In the genomic region with DNA sequence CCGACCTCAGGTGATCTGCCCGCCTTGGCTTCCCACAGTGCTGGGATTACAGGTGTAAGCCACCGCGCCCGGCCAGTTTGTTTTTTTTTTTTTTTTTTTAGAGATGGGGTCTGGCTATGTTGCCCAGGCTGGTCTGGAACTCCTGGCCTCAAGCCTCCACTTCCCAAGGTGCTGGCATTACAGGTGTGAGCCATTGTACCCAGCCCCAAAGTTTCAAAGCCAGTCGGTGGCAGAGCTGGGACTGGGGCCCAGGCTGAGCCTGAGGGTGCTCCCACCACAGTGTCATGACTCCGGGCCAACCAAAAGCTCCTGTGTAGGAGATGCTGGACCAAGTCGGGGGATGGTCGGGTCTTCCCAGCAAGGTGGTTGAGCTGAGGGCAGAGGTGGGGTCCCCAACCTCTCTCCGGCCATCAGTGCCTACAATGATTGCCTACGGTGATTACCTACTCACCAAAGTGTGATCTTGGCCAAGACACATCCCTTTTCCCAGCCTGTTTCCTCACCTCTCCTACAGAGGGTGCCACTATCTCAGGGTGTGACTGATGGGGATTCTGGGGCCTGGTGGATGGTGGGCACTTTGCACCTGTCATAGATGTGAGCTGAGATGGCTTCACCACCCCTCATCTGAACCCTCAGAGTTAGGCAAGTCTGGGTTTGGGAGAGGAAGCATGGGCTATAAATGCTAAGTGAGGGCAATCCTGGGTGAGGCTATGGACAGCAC, we compare ENCODE assay signal across 16 cellular contexts. TPM values are rescaled to one million over a fixed set of nuclear protein-coding genes. Genes with fewer than 3 reads are reported as not detected.
DNase-seq lines count a peak whose midpoint lies in the region; ATAC-seq and TF ChIP-seq lines count a peak whose summit lies in the region.
"Had no signal": no experiment of that assay in that cellular context is flagged by ENCODE, and none has a peak within 500 bp of the region (broad histone marks: within the 10 kb centered on the region; RNA-seq: fewer than 3 reads in every experiment).

No MANE protein-coding gene starts in this region.

- ATAC-seq in left colon = no peak
- ATAC-seq: T-helper 17 cell had no signal

- H3K36me3 ChIP-seq in brain microvascular endothelial cell (replicated peaks) = peaks cover 21% of the 10 kb centered on the region

- peak overlapping the region; percentile 86 for H3K27ac Mint-ChIP-seq in activated naive CD4-positive, alpha-beta T cell treated with anti-CD3 and anti-CD28 coated beads, Interleukin-2, amount 50 U/mL, for 24 hours
- H3K27ac Mint-ChIP-seq: activated CD4-positive, alpha-beta T cell treated with anti-CD3 and anti-CD28 coated beads, Interleukin-2, amount 10 ng/mL, durations not matched to agents 24 days and 14 days; activated T-helper 2 cell treated with anti-CD3 and anti-CD28 coated beads, Interferon-gamma antibody, Interleukin-2, Interleukin-4, amounts not matched to agents 10 μg/mL and 5 μg/mL and 100 μg/mL, durations not matched to agents 14 hours and 24 hours and 36 hours; T-helper 17 cell had no signal

- TF ChIP-seq CTCF in brain microvascular endothelial cell (IDR thresholded peaks at IDR 0.05; ENCODE audit: low read depth, low read length, missing control alignments) (peak; percentile 36), retinal pigment epithelial cell (conservative IDR thresholded peaks at IDR 0.05; ENCODE audit: low read depth, low read length) (peak; percentile 22)

- H3K4me3 Mint-ChIP-seq in activated naive CD4-positive, alpha-beta T cell treated with anti-CD3 and anti-CD28 coated beads, Interleukin-2, amount 50 U/mL, for 24 hours = no peak overlapping the region
- H3K4me3 Mint-ChIP-seq: activated CD4-positive, alpha-beta T cell treated with anti-CD3 and anti-CD28 coated beads, Interleukin-2, amount 10 ng/mL, durations not matched to agents 24 days and 14 days; T-helper 17 cell had no signal

- in situ Hi-C loops in brain microvascular endothelial cell (cut with HindIII; ENCODE audit: low pct_ligation_motif_present, low sequenced_read_pairs) = no loop called here

- no peaks in the 10 kb centered on the region for H3K27me3 ChIP-seq in brain microvascular endothelial cell (replicated peaks)
- H3K27me3 ChIP-seq: transverse colon had no signal

- intact Hi-C loops in left colon (cut with DNase I, micrococcal nuclease) = no loop called here

- DNase-seq in activated naive CD4-positive, alpha-beta T cell (lab: John Stamatoyannopoulos, UW) = no peak
- no peak for DNase-seq in brain microvascular endothelial cell
- no peak for DNase-seq in retinal pigment epithelial cell (ENCODE audit: low read depth)
- DNase-seq in left colon = no peak
- DNase-seq in hypothalamus (lab: John Stamatoyannopoulos, UW) = no peak
- DNase-seq: activated CD4-positive, alpha-beta T cell treated with anti-CD3 and anti-CD28 coated beads, Interleukin-2, amount 10 ng/mL, durations not matched to agents 24 days and 14 days; Calu3; effector memory CD4-positive, alpha-beta T cell; kidney glomerular epithelial cell; NCI-H1092; NCI-H446; T-helper 17 cell; transverse colon had no signal

- H3K36me3 Mint-ChIP-seq in activated naive CD4-positive, alpha-beta T cell treated with anti-CD3 and anti-CD28 coated beads, Interleukin-2, amount 50 U/mL, for 24 hours = peaks cover 7% of the 10 kb centered on the region

- no peak overlapping the region for H3K4me3 ChIP-seq in brain microvascular endothelial cell (ENCODE audit: low read depth, low read length)
- H3K4me3 ChIP-seq in retinal pigment epithelial cell (ENCODE audit: low read length) = no peak overlapping the region
- H3K4me3 ChIP-seq: transverse colon had no signal

- H3K27ac ChIP-seq in brain microvascular endothelial cell = no peak overlapping the region
- H3K27ac ChIP-seq: transverse colon had no signal

- no peaks in the 10 kb centered on the region for H3K27me3 Mint-ChIP-seq in activated naive CD4-positive, alpha-beta T cell treated with anti-CD3 and anti-CD28 coated beads, Interleukin-2, amount 50 U/mL, for 24 hours
- H3K27me3 Mint-ChIP-seq: activated CD4-positive, alpha-beta T cell treated with anti-CD3 and anti-CD28 coated beads, Interleukin-2, amount 10 ng/mL, durations not matched to agents 24 days and 14 days; T-helper 17 cell had no signal

- H3K9me3 Mint-ChIP-seq in activated naive CD4-positive, alpha-beta T cell treated with anti-CD3 and anti-CD28 coated beads, Interleukin-2, amount 50 U/mL, for 24 hours = no peaks in the 10 kb centered on the region

- peaks cover 12% of the 10 kb centered on the region for H3K4me1 Mint-ChIP-seq in activated naive CD4-positive, alpha-beta T cell treated with anti-CD3 and anti-CD28 coated beads, Interleukin-2, amount 50 U/mL, for 24 hours

RNA-seq across cellular contexts. Expression of a gene that starts 5.9 kb away (rescaled TPM):
- 10 to 100 TPM; 45.8 to 51.5 TPM for total RNA-seq in left colon

RNA-seq across cellular contexts. Expression of a gene that starts 10.8 kb away (rescaled TPM):
- under 1 TPM in 1 of 2 donors, not detected in 1; 0.42 TPM for total RNA-seq in left colon
- total RNA-seq: astrocyte, Calu3 had no signal

RNA-seq across cellular contexts. Expression of a gene that starts 21.1 kb away (rescaled TPM):
- 10 to 100 TPM; 78.8 to 80.1 TPM for total RNA-seq in left colon

RNA-seq across cellular contexts. Expression of a gene that starts 23.8 kb away (rescaled TPM):
- 10 to 100 TPM; 32.9 to 40.3 TPM for total RNA-seq in left colon

RNA-seq across cellular contexts. Expression of a gene that starts 34.6 kb away (rescaled TPM):
- under 1 TPM; 0.59 to 0.79 TPM for total RNA-seq in left colon
- total RNA-seq: activated CD4-positive, alpha-beta T cell treated with anti-CD3 and anti-CD28 coated beads, Interleukin-2, amount 10 ng/mL, durations not matched to agents 24 days and 14 days; T-helper 17 cell had no signal
